In genomic region chr2:40298026-40298425, GRCh38 we compare ENCODE assay signal across 31 cellular contexts.
"Had no signal": no experiment of that assay in that cellular context is flagged by ENCODE, and none has a peak within 500 bp of the region (broad histone marks: within the 10 kb centered on the region; RNA-seq: fewer than 3 reads in every experiment).

No MANE protein-coding gene starts in this region.

- DNase-seq: activated effector memory CD4-positive, alpha-beta T cell treated with anti-CD3 and anti-CD28 coated beads, Interleukin-2, amount 50 U/mL, for 16 hours; activated effector memory CD4-positive, alpha-beta T cell treated with Interleukin-2 at 50 U/mL for 16 hours; activated gamma-delta T cell; activated gamma-delta T cell treated with Interleukin-2 at 50 U/mL for 16 hours; activated naive CD4-positive, alpha-beta T cell; activated naive CD4-positive, alpha-beta T cell treated with anti-CD3 and anti-CD28 coated beads for 36 hours; activated naive CD4-positive, alpha-beta T cell treated with anti-CD3 and anti-CD28 coated beads, Interleukin-2, amount 10 ng/mL, durations not matched to agents 7 days and 5 days; activated naive CD4-positive, alpha-beta T cell treated with anti-CD3 and anti-CD28 coated beads, Interleukin-2, amount 50 U/mL, for 16 hours; activated naive CD4-positive, alpha-beta T cell treated with Interleukin-2 at 50 U/mL for 16 hours; activated naive CD8-positive, alpha-beta T cell treated with anti-CD3 and anti-CD28 coated beads for 36 hours; activated naive CD8-positive, alpha-beta T cell treated with anti-CD3 and anti-CD28 coated beads, Interleukin-2, amount 10 ng/mL, durations not matched to agents 7 days and 5 days; activated naive CD8-positive, alpha-beta T cell treated with anti-CD3 and anti-CD28 coated beads, Interleukin-2, amount 50 U/mL, for 24 hours; activated T-cell treated with anti-CD3 and anti-CD28 coated beads, Interleukin-2, amount 50 U/mL, for 1 hour; activated T-cell treated with anti-CD3 and anti-CD28 coated beads, Interleukin-2, amount 50 U/mL, for 24 hours; activated T-cell treated with anti-CD3 and anti-CD28 coated beads, Interleukin-2, amount 50 U/mL, for 4 hours; activated T-cell treated with anti-CD3 and anti-CD28 coated beads, Interleukin-2, amount 50 U/mL, for 48 hours; activated T-cell treated with anti-CD3 and anti-CD28 coated beads, Interleukin-2, amount 50 U/mL, for 72 hours; adrenal gland; amniotic stem cell; amygdala; anterior cingulate cortex; aorta; caudate nucleus; central memory CD4-positive, alpha-beta T cell; cerebellar nuclear complex had no signal

- H3K4me3 ChIP-seq: adrenal gland, ascending aorta, breast epithelium, cardiac muscle cell had no signal

- H3K9me3 ChIP-seq: adrenal gland, ascending aorta, breast epithelium had no signal

- H3K36me3 ChIP-seq: adrenal gland, ascending aorta, breast epithelium had no signal

- H3K4me1 ChIP-seq: adrenal gland, ascending aorta, breast epithelium had no signal

- FAIRE-seq: bronchial epithelial cell had no signal

- H3K27ac ChIP-seq: adrenal gland, ascending aorta, breast epithelium, cardiac muscle cell had no signal

- H3K27me3 ChIP-seq: adrenal gland, ascending aorta, breast epithelium, cardiac muscle cell had no signal

- ATAC-seq: activated naive CD4-positive, alpha-beta T cell treated with anti-CD3 and anti-CD28 coated beads, Interleukin-2, amount 50 U/mL, for 72 hours; activated naive CD8-positive, alpha-beta T cell treated with anti-CD3 and anti-CD28 coated beads, Interleukin-2, amount 50 U/mL, for 24 hours; activated T-cell treated with anti-CD3 and anti-CD28 coated beads, Interleukin-2, amount 50 U/mL, for 4 hours; activated T-cell treated with anti-CD3 and anti-CD28 coated beads, Interleukin-2, amount 50 U/mL, for 72 hours; activated T-helper 17 cell treated with anti-CD3 and anti-CD28 coated beads, Interleukin-2, amount 50 U/mL, for 72 hours had no signal
